In genomic region chr1:89540406-89540970, GRCh38 we compare ENCODE assay signal across 15 cellular contexts. TPM values are rescaled to one million over a fixed set of nuclear protein-coding genes. Genes with fewer than 3 reads are reported as not detected.
DNase-seq lines count a peak whose midpoint lies in the region; ATAC-seq and TF ChIP-seq lines count a peak whose summit lies in the region.
"Had no signal": no experiment of that assay in that cellular context is flagged by ENCODE, and none has a peak within 500 bp of the region (broad histone marks: within the 10 kb centered on the region; RNA-seq: fewer than 3 reads in every experiment).

No MANE protein-coding gene starts in this region.

- no peak for TF ChIP-seq CTCF in Caco-2 (IDR thresholded peaks at IDR 0.05; ENCODE audit: insufficient read depth in 1 of 2, low read depth in 1 of 2, low read length in 1 of 2, severe bottlenecking in 1 of 2, unreplicated experiment in 1 of 2)

- H3K4me1 ChIP-seq in Caco-2: no peaks in the 10 kb centered on the region

- H3K9me3 Mint-ChIP-seq in activated T-helper 17 cell treated with anti-CD3 and anti-CD28 coated beads, Interleukin-2, amount 50 U/mL, for 72 hours: no peaks in the 10 kb centered on the region
- no peaks in the 10 kb centered on the region for H3K9me3 Mint-ChIP-seq in Caco-2 (ENCODE audit: unreplicated experiment)

- H3K4me1 Mint-ChIP-seq in activated T-helper 17 cell treated with anti-CD3 and anti-CD28 coated beads, Interleukin-2, amount 50 U/mL, for 72 hours: peaks cover 53% of the 10 kb centered on the region
- no peaks in the 10 kb centered on the region for H3K4me1 Mint-ChIP-seq in Caco-2 (ENCODE audit: low read depth, unreplicated experiment)

- H3K4me3 ChIP-seq in Caco-2 (ENCODE audit: low read depth, low read length): no peak overlapping the region

- H3K9me3 ChIP-seq in Caco-2: no peaks in the 10 kb centered on the region

- peak overlapping the region; percentile 69 for H3K4me3 Mint-ChIP-seq in activated T-helper 17 cell treated with anti-CD3 and anti-CD28 coated beads, Interleukin-2, amount 50 U/mL, for 72 hours
- H3K4me3 Mint-ChIP-seq in Caco-2 (ENCODE audit: unreplicated experiment): no peak overlapping the region

- intact Hi-C loops in Caco-2 (cut with micrococcal nuclease; ENCODE audit: unreplicated experiment): no loop called here

- H3K27me3 ChIP-seq in Caco-2 (replicated peaks; ENCODE audit: control insufficient read depth, insufficient read depth, low read length): no peaks in the 10 kb centered on the region

- DNase-seq in activated CD4-positive, alpha-beta T cell treated with anti-CD3 and anti-CD28 coated beads for 48 hours: peak; percentile 55
- DNase-seq in activated CD4-positive, alpha-beta T cell treated with anti-CD3 and anti-CD28 coated beads for 1 hour: no peak
- DNase-seq in KBM-7 (peak; percentile 72), COR-L47 (lab: John Stamatoyannopoulos, UW) (no peak), Caco-2 (no peak)
- DNase-seq in stimulated activated CD4-positive, alpha-beta T cell treated with anti-CD3 and anti-CD28 coated beads, Interleukin-15, amount 100 ng/mL, for 24 hours: peak; percentile 53
- DNase-seq: Calu3; effector CD8-positive, alpha-beta T cell; NCI-H187 treated with DMSO at 0.1 percent for 48 hours; NCI-H748 treated with DMSO at 0.1 percent for 48 hours; occipital lobe; RPMI8226; T1000 had no signal

- no TSS peak for BruUV-seq in Caco-2 (replicated peaks; lab: Mats Ljungman, UMichigan)

- CTCF ChIA-PET in Caco-2 (lab: Charles Lee): no interaction called here

- peaks cover 77% of the 10 kb centered on the region for H3K36me3 Mint-ChIP-seq in activated T-helper 17 cell treated with anti-CD3 and anti-CD28 coated beads, Interleukin-2, amount 50 U/mL, for 72 hours (ENCODE audit: low read depth)
- no peaks in the 10 kb centered on the region for H3K36me3 Mint-ChIP-seq in Caco-2 (ENCODE audit: insufficient read depth, unreplicated experiment)

- H3K36me3 ChIP-seq in Caco-2 (ENCODE audit: control insufficient read depth, insufficient read depth, low read length): no peaks in the 10 kb centered on the region

- POLR2A ChIA-PET in Caco-2 (lab: Charles Lee): no interaction called here

- no peaks in the 10 kb centered on the region for H3K27me3 Mint-ChIP-seq in activated T-helper 17 cell treated with anti-CD3 and anti-CD28 coated beads, Interleukin-2, amount 50 U/mL, for 72 hours
- H3K27me3 Mint-ChIP-seq in Caco-2 (ENCODE audit: insufficient read depth, unreplicated experiment): no peaks in the 10 kb centered on the region

- ATAC-seq in activated T-helper 17 cell treated with anti-CD3 and anti-CD28 coated beads, Interleukin-2, amount 50 U/mL, for 72 hours (replicated peaks): peak; percentile 74
- no peak for ATAC-seq in HG03196 (IDR thresholded peaks at IDR 0.05; ENCODE audit: unreplicated experiment)

- peak overlapping the region; percentile 89 for H3K27ac Mint-ChIP-seq in activated T-helper 17 cell treated with anti-CD3 and anti-CD28 coated beads, Interleukin-2, amount 50 U/mL, for 72 hours
- H3K27ac Mint-ChIP-seq in Caco-2 (ENCODE audit: unreplicated experiment): no peak overlapping the region

- in situ Hi-C loops in KBM-7 (cut with MboI; ENCODE audit: low pct_unique_long_range_greater_than_20kb, low sequenced_read_pairs): no loop called here

RNA-seq across cellular contexts. Expression of gene LRRC8B, which starts 15.9 kb away (rescaled TPM):
- total RNA-seq in activated T-helper 17 cell treated with anti-CD3 and anti-CD28 coated beads, Interleukin-2, amount 50 U/mL, for 72 hours: 10 to 100 TPM; 16.3 to 45.8 TPM
- total RNA-seq in Caco-2 (2022): 8.4 and 10.8 TPM in 2 replicates

Comparison
In these comparisons a context has a peak if more than half of its experiments do, and no peak if none do; other contexts are left out.
1. DNase-seq: peak in activated CD4-positive, alpha-beta T cell treated with anti-CD3 and anti-CD28 coated beads for 48 hours (single experiment), KBM-7 (single experiment) and stimulated activated CD4-positive, alpha-beta T cell treated with anti-CD3 and anti-CD28 coated beads, Interleukin-15, amount 100 ng/mL, for 24 hours (single experiment); none in activated CD4-positive, alpha-beta T cell treated with anti-CD3 and anti-CD28 coated beads for 1 hour (single experiment), COR-L47 (single experiment) and Caco-2 (0 of 2).